Comparison of ENCODE assay signal across 23 cellular contexts in genomic region chr4:76980280-76980679, GRCh38. TPM values are rescaled to one million over a fixed set of nuclear protein-coding genes. Genes with fewer than 3 reads are reported as not detected.
DNase-seq lines count a peak whose midpoint lies in the region; ATAC-seq and TF ChIP-seq lines count a peak whose summit lies in the region.
"Had no signal": no experiment of that assay in that cellular context is flagged by ENCODE, and none has a peak within 500 bp of the region (broad histone marks: within the 10 kb centered on the region; RNA-seq: fewer than 3 reads in every experiment).

No MANE protein-coding gene starts in this region.

- no peak for ATAC-seq in GM18517 (IDR thresholded peaks at IDR 0.05; ENCODE audit: unreplicated experiment)
- ATAC-seq: activated T-cell treated with anti-CD3 and anti-CD28 coated beads, Interleukin-2, amount 50 U/mL, for 4 hours; left ventricle myocardium superior; naive thymus-derived CD4-positive, alpha-beta T cell; SK-N-SH treated with all-trans-retinoic acid at 6 μM for 48 hours had no signal

- H3K4me3 Mint-ChIP-seq in HFFc6 (peak overlapping the region; percentile 16; the same call in 1 of the 2 replicates), chondrocyte (ENCODE audit: unreplicated experiment) (no peak overlapping the region), nephron (no peak overlapping the region)
- H3K4me3 Mint-ChIP-seq: activated T-cell treated with anti-CD3 and anti-CD28 coated beads, Interleukin-2, amount 50 U/mL, for 4 hours; naive thymus-derived CD4-positive, alpha-beta T cell had no signal

- H3K27ac Mint-ChIP-seq in HFFc6 = peak overlapping the region; percentile 90; the same call in 1 of the 2 replicates
- H3K27ac Mint-ChIP-seq in chondrocyte (ENCODE audit: unreplicated experiment) = peak overlapping the region; percentile 89
- peak overlapping the region; percentile 80 to 87 (median 86) for H3K27ac Mint-ChIP-seq in nephron
- H3K27ac Mint-ChIP-seq: naive thymus-derived CD4-positive, alpha-beta T cell had no signal

- H3K9me3 ChIP-seq in BE2C = no peaks in the 10 kb centered on the region
- H3K9me3 ChIP-seq: spleen, upper lobe of left lung had no signal

- TF ChIP-seq CTCF in HFFc6 (IDR thresholded peaks at IDR 0.05) (no peak), chondrocyte (IDR thresholded peaks at IDR 0.05) (no peak), nephron (IDR thresholded peaks at IDR 0.05; ENCODE audit: unreplicated experiment in 3 of 3) (no peak), BE2C (IDR thresholded peaks at IDR 0.05; ENCODE audit: low read depth, low read length) (no peak)

- H3K36me3 Mint-ChIP-seq in HFFc6 (ENCODE audit: low read depth) (peaks cover 74% of the 10 kb centered on the region), chondrocyte (ENCODE audit: low read depth) (peaks cover 10% of the 10 kb centered on the region), nephron (ENCODE audit: low read depth) (peaks cover 27% of the 10 kb centered on the region)

- peaks cover 99% of the 10 kb centered on the region for H3K4me1 Mint-ChIP-seq in HFFc6 (ENCODE audit: low read depth)
- peaks cover 98% of the 10 kb centered on the region for H3K4me1 Mint-ChIP-seq in chondrocyte (ENCODE audit: low read depth)
- peaks cover 93% of the 10 kb centered on the region for H3K4me1 Mint-ChIP-seq in nephron

- H3K27me3 ChIP-seq in BE2C = no peaks in the 10 kb centered on the region
- H3K27me3 ChIP-seq: BLaER1 treated with 17β-estradiol and CSF1 and Interleukin-3, amounts not matched to agents 10 nM and 100 nM; spleen; upper lobe of left lung had no signal

- DNase-seq in COLO668 (lab: John Stamatoyannopoulos, UW; ENCODE audit: unreplicated experiment) = peak; percentile 15
- DNase-seq in HFFc6 = no peak
- DNase-seq in chondrocyte (ENCODE audit: low spot score) = no peak
- DNase-seq in BE2C = no peak
- DNase-seq in NCI-H345 (lab: John Stamatoyannopoulos, UW) = no peak
- DNase-seq in pons (ENCODE audit: low spot score) = no peak
- DNase-seq: activated CD4-positive, alpha-beta T cell treated with anti-CD3 and anti-CD28 coated beads, Interleukin-2, amount 50 U/mL, for 1 hour; activated T-cell treated with anti-CD3 and anti-CD28 coated beads, Interleukin-2, amount 50 U/mL, for 4 hours; EL; H7; left ventricle myocardium superior; naive thymus-derived CD4-positive, alpha-beta T cell; NCI-H1105 treated with DMSO at 0.1 percent for 48 hours; NCI-H1930; NCI-H226; NCI-H774; occipital lobe; spleen; upper lobe of left lung had no signal

- peaks cover 3% of the 10 kb centered on the region; the same call in 1 of the 2 replicates for H3K4me1 ChIP-seq in BE2C

- peaks cover 6% of the 10 kb centered on the region for H3K9me3 Mint-ChIP-seq in HFFc6
- H3K9me3 Mint-ChIP-seq in chondrocyte (ENCODE audit: low read depth) = no peaks in the 10 kb centered on the region
- no peaks in the 10 kb centered on the region for H3K9me3 Mint-ChIP-seq in nephron
- H3K9me3 Mint-ChIP-seq: activated T-cell treated with anti-CD3 and anti-CD28 coated beads, Interleukin-2, amount 50 U/mL, for 4 hours had no signal

- H3K36me3 ChIP-seq in BE2C = no peaks in the 10 kb centered on the region
- H3K36me3 ChIP-seq: spleen, upper lobe of left lung had no signal

- H3K4me3 ChIP-seq in BE2C (ENCODE audit: low read depth, low read length) = no peak overlapping the region
- H3K4me3 ChIP-seq: BLaER1 treated with 17β-estradiol and CSF1 and Interleukin-3, amounts not matched to agents 10 nM and 100 nM; spleen; upper lobe of left lung had no signal

- H3K27me3 Mint-ChIP-seq in HFFc6 (ENCODE audit: insufficient read depth) (peaks cover 18% of the 10 kb centered on the region), chondrocyte (ENCODE audit: low read depth) (no peaks in the 10 kb centered on the region), nephron (ENCODE audit: low read depth) (no peaks in the 10 kb centered on the region)

RNA-seq across cellular contexts. Expression of gene SEPTIN11, which starts 30.7 kb away (rescaled TPM):
- total RNA-seq in HFFc6 (2021; fragmentation: NEBNext Ultra II Directional; extraction: Animal tissue kit (Norgen Biotek cat#: 25700)) = 100 to 1,000 TPM; 563 to 907 (median 620) TPM
- 643 to 720 TPM (median 718 TPM) in 3 replicates for total RNA-seq in chondrocyte
- polyA plus RNA-seq in BE2C (2012; ENCODE audit: insufficient read depth, insufficient read length, low read depth) = 33.9 TPM
